ENCODE assay signal across 17 cellular contexts in the genomic region with DNA sequence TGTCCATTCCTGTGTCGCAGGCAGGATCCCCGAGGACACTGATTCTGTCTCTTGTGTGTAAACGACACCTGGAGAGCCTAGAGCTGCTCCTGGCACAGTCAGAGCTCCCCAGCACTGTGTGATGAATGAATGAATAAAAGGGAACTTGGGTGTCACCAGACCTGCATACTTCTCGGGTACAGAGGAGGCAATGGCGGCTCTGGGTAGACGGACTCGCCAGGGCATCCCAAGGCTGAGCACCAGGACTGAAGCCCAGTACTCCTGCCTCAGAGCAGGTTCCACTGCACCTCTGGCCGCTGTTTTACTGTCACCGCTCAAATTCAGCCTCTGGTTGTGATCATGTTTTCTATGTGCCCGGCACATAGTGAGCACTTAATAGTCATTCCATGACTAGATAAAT.
A peak's percentile ranks its signal among the peaks of the same experiment; 100 is the strongest.
DNase-seq lines count a peak whose midpoint lies in the region; ATAC-seq and TF ChIP-seq lines count a peak whose summit lies in the region.
"Had no signal": no experiment of that assay in that cellular context is flagged by ENCODE, and none has a peak within 500 bp of the region (broad histone marks: within the 10 kb centered on the region; RNA-seq: fewer than 3 reads in every experiment).

No MANE protein-coding gene starts in this region.

- TF ChIP-seq CTCF in GM20000 (IDR thresholded peaks at IDR 0.05; ENCODE audit: extremely low read depth, missing control alignments): peak; percentile 2

- DNase-seq in Right ventricle myocardium inferior (ENCODE audit: missing footprints) (peak; percentile 32), left cardiac atrium (no peak), GM20000 (ENCODE audit: low spot score) (no peak), left lobe of liver (ENCODE audit: low spot score) (peak; percentile 12), sciatic nerve (ENCODE audit: low spot score) (peak; percentile 15)
- no peak for DNase-seq in activated naive CD4-positive, alpha-beta T cell treated with anti-CD3 and anti-CD28 coated beads, Interleukin-2, amount 50 U/mL, for 72 hours (ENCODE audit: low spot score in 2 of 2)
- DNase-seq: Caco-2; CD4-positive, CD25-positive, alpha-beta regulatory T cell; DMS153; DND-41; GM23248; H7 had no signal

- H3K36me3 Mint-ChIP-seq in activated naive CD4-positive, alpha-beta T cell treated with anti-CD3 and anti-CD28 coated beads, Interleukin-2, amount 50 U/mL, for 72 hours: peaks cover 21 to 27% of the 10 kb centered on the region in 2 donors
- H3K36me3 Mint-ChIP-seq: CD4-positive, CD25-positive, alpha-beta regulatory T cell; CD8-positive, alpha-beta T cell had no signal

- no peak overlapping the region for H3K27ac Mint-ChIP-seq in activated naive CD4-positive, alpha-beta T cell treated with anti-CD3 and anti-CD28 coated beads, Interleukin-2, amount 50 U/mL, for 72 hours
- H3K27ac Mint-ChIP-seq: B cell; CD4-positive, CD25-positive, alpha-beta regulatory T cell; CD8-positive, alpha-beta T cell had no signal

- intact Hi-C loops in Right ventricle myocardium inferior (cut with DNase I) (no loop called here), left cardiac atrium (cut with DNase I) (no loop called here), sciatic nerve (cut with DNase I) (no loop called here)

- ATAC-seq in Right ventricle myocardium inferior: no peak
- no peak for ATAC-seq in left cardiac atrium
- ATAC-seq in left lobe of liver: no peak
- ATAC-seq in sciatic nerve: no peak
- no peak for ATAC-seq in GM21528 (IDR thresholded peaks at IDR 0.05; ENCODE audit: low FRiP score, unreplicated experiment)
- ATAC-seq in activated naive CD4-positive, alpha-beta T cell treated with anti-CD3 and anti-CD28 coated beads, Interleukin-2, amount 50 U/mL, for 72 hours: no peak
- no peak for ATAC-seq in GM19452 (IDR thresholded peaks at IDR 0.05; ENCODE audit: unreplicated experiment)
- ATAC-seq: CD8-positive, alpha-beta T cell; HCT116 had no signal

- peaks cover 17 to 29% of the 10 kb centered on the region in 2 donors for H3K9me3 Mint-ChIP-seq in activated naive CD4-positive, alpha-beta T cell treated with anti-CD3 and anti-CD28 coated beads, Interleukin-2, amount 50 U/mL, for 72 hours

Comparison
In these comparisons a context has a peak if more than half of its experiments do, and no peak if none do; other contexts are left out.
1. DNase-seq: peak in Right ventricle myocardium inferior (single experiment), left lobe of liver (single experiment) and sciatic nerve (single experiment); none in left cardiac atrium (single experiment), GM20000 (single experiment) and activated naive CD4-positive, alpha-beta T cell treated with anti-CD3 and anti-CD28 coated beads, Interleukin-2, amount 50 U/mL, for 72 hours (0 of 2).